Comparison of ENCODE assay signal across 15 cellular contexts in the genomic region with DNA sequence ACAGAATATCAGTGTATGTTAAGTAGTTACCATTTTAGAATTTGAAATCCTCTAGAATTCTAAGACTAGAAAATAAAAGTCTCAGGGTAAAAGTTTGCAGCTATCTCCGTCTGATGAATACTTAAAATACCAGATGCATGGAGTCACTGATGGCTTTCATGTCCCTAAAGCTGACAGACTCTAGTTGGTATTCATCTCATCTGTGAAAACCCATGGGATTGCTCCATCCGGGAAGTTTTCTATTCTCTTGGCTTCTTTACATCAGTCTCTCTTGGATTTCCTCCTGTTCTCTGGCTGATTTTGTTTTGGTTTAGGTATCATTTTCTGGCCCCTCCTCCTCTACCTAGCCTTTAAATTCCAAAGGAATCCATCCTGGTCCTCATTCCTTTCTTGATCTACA.
"Had no signal": no experiment of that assay in that cellular context is flagged by ENCODE, and none has a peak within 500 bp of the region (broad histone marks: within the 10 kb centered on the region; RNA-seq: fewer than 3 reads in every experiment).

No MANE protein-coding gene starts in this region.

- H3K9me3 Mint-ChIP-seq: activated CD4-positive, alpha-beta T cell treated with anti-CD3 and anti-CD28 coated beads, Interleukin-2, amount 10 ng/mL, durations not matched to agents 7 days and 5 days; activated naive CD8-positive, alpha-beta T cell treated with anti-CD3 and anti-CD28 coated beads, Interleukin-2, amount 10 ng/mL, durations not matched to agents 7 days and 5 days; activated T-helper 2 cell treated with anti-CD3 and anti-CD28 coated beads, Interferon-gamma antibody, Interleukin-2, Interleukin-4, amounts not matched to agents 10 μg/mL and 5 μg/mL and 100 μg/mL, durations not matched to agents 14 hours and 24 hours and 36 hours had no signal

- ATAC-seq: activated CD4-positive, CD25-positive, alpha-beta regulatory T cell treated with anti-CD3 and anti-CD28 coated beads, Interleukin-2, amount 50 U/mL, for 24 hours; activated CD8-positive, alpha-beta T cell treated with anti-CD3 and anti-CD28 coated beads, Interleukin-2, amount 10 ng/mL, durations not matched to agents 7 days and 5 days; heart right ventricle; left lobe of liver had no signal

- DNase-seq: activated CD4-positive, alpha-beta T cell treated with anti-CD3 and anti-CD28 coated beads, Interleukin-2, amount 10 ng/mL, durations not matched to agents 7 days and 5 days; activated CD8-positive, alpha-beta T cell treated with anti-CD3 and anti-CD28 coated beads, Interleukin-2, amount 10 ng/mL, durations not matched to agents 7 days and 5 days; activated naive CD4-positive, alpha-beta T cell treated with Interleukin-2 at 50 U/mL for 16 hours; activated naive CD8-positive, alpha-beta T cell treated with anti-CD3 and anti-CD28 coated beads, Interleukin-2, amount 10 ng/mL, durations not matched to agents 7 days and 5 days; activated T-cell treated with anti-CD3 and anti-CD28 coated beads, Interleukin-2, amount 50 U/mL, for 24 hours; cortex of kidney; effector CD4-positive, alpha-beta T cell; heart right ventricle; islet precursor cell; T1000 had no signal

- H3K4me3 Mint-ChIP-seq: activated CD4-positive, alpha-beta T cell treated with anti-CD3 and anti-CD28 coated beads, Interleukin-2, amount 10 ng/mL, durations not matched to agents 7 days and 5 days; activated CD8-positive, alpha-beta T cell treated with anti-CD3 and anti-CD28 coated beads, Interleukin-2, amount 10 ng/mL, durations not matched to agents 7 days and 5 days; activated naive CD8-positive, alpha-beta T cell treated with anti-CD3 and anti-CD28 coated beads, Interleukin-2, amount 10 ng/mL, durations not matched to agents 7 days and 5 days; activated T-cell treated with anti-CD3 and anti-CD28 coated beads, Interleukin-2, amount 50 U/mL, for 24 hours; stimulated activated naive CD8-positive, alpha-beta T cell treated with anti-CD3 and anti-CD28 coated beads, Interleukin-15, Interleukin-2, amounts not matched to agents 100 ng/mL and 50 ng/mL, for 24 hours had no signal

- H3K36me3 Mint-ChIP-seq: activated naive CD8-positive, alpha-beta T cell treated with anti-CD3 and anti-CD28 coated beads, Interleukin-2, amount 10 ng/mL, durations not matched to agents 7 days and 5 days had no signal

- H3K27ac Mint-ChIP-seq: activated CD4-positive, alpha-beta T cell treated with anti-CD3 and anti-CD28 coated beads, Interleukin-2, amount 10 ng/mL, durations not matched to agents 7 days and 5 days; activated CD8-positive, alpha-beta T cell treated with anti-CD3 and anti-CD28 coated beads, Interleukin-2, amount 10 ng/mL, durations not matched to agents 7 days and 5 days; activated naive CD8-positive, alpha-beta T cell treated with anti-CD3 and anti-CD28 coated beads, Interleukin-2, amount 10 ng/mL, durations not matched to agents 7 days and 5 days; activated T-cell treated with anti-CD3 and anti-CD28 coated beads, Interleukin-2, amount 50 U/mL, for 24 hours; activated T-helper 2 cell treated with anti-CD3 and anti-CD28 coated beads, Interferon-gamma antibody, Interleukin-2, Interleukin-4, amounts not matched to agents 10 μg/mL and 5 μg/mL and 100 μg/mL, durations not matched to agents 14 hours and 24 hours and 36 hours; progenitor cell of endocrine pancreas; stimulated activated naive CD8-positive, alpha-beta T cell treated with anti-CD3 and anti-CD28 coated beads, Interleukin-15, Interleukin-2, amounts not matched to agents 100 ng/mL and 50 ng/mL, for 24 hours had no signal

- H3K4me1 Mint-ChIP-seq: activated CD4-positive, alpha-beta T cell treated with anti-CD3 and anti-CD28 coated beads, Interleukin-2, amount 10 ng/mL, durations not matched to agents 7 days and 5 days; activated naive CD8-positive, alpha-beta T cell treated with anti-CD3 and anti-CD28 coated beads, Interleukin-2, amount 10 ng/mL, durations not matched to agents 7 days and 5 days had no signal
